Comparison of ENCODE assay signal across 1 cellular context in genomic region chr16:75420987-75421819, GRCh38.
TF ChIP-seq lines count a peak whose summit lies in the region.

No MANE protein-coding gene starts in this region.

TF ChIP-seq in IMR-90, 13 proteins besides CTCF, POLR2A, EP300 and RAD21:
- TF ChIP-seq USF2 (IDR thresholded peaks at IDR 0.05; ENCODE audit: low read depth, low read length) (no peak), MAFK (IDR thresholded peaks at IDR 0.05; ENCODE audit: low read depth, low read length) (no peak)
